Comparison of ENCODE assay signal across 15 cellular contexts in genomic region chrX:118872102-118872566, GRCh38. TPM values are rescaled to one million over a fixed set of nuclear protein-coding genes. Genes with fewer than 3 reads are reported as not detected.
DNase-seq lines count a peak whose midpoint lies in the region; ATAC-seq and TF ChIP-seq lines count a peak whose summit lies in the region.
"Had no signal": no experiment of that assay in that cellular context is flagged by ENCODE, and none has a peak within 500 bp of the region (broad histone marks: within the 10 kb centered on the region; RNA-seq: fewer than 3 reads in every experiment).

No MANE protein-coding gene starts in this region.

- no peak overlapping the region for H3K4me3 Mint-ChIP-seq in H9
- H3K4me3 Mint-ChIP-seq: activated CD4-positive, alpha-beta T cell treated with anti-CD3 and anti-CD28 coated beads, Interleukin-2, amount 10 ng/mL, durations not matched to agents 7 days and 5 days; stimulated activated naive B cell treated with anti-CD40 and anti-IgM and Interleukin-4, amounts not matched to agents 10 μg/mL and 1 μg/mL and 100 μg/mL, for 72 hours had no signal

- no peak overlapping the region for H2BK5ac ChIP-seq in H9 (ENCODE audit: insufficient read length, low read length)

- peaks cover 33 to 53% of the 10 kb centered on the region in 2 experiments for H3K9me3 Mint-ChIP-seq in H9
- H3K9me3 Mint-ChIP-seq: activated CD4-positive, alpha-beta T cell treated with anti-CD3 and anti-CD28 coated beads, Interleukin-2, amount 10 ng/mL, durations not matched to agents 7 days and 5 days had no signal

- intact Hi-C loops in PC-9 (cut with micrococcal nuclease; ENCODE audit: unreplicated experiment): no loop called here

- no peak overlapping the region for H3K4ac ChIP-seq in H9 (ENCODE audit: low read depth, low read length)

- H2BK20ac ChIP-seq in H9 (ENCODE audit: low read depth, low read length, poor library complexity, severe bottlenecking): no peak overlapping the region

- no peaks in the 10 kb centered on the region for H3K79me2 ChIP-seq in PC-9 (ENCODE audit: low read depth)
- no peaks in the 10 kb centered on the region for H3K79me2 ChIP-seq in osteoblast (ENCODE audit: insufficient read depth, low read length)
- no peaks in the 10 kb centered on the region for H3K79me2 ChIP-seq in H9 (ENCODE audit: insufficient read depth, low read length)

- H3K4me2 ChIP-seq in PC-9 (0 out of 2 replicates have a peak overlapping the region, but pooled peaks have one; percentile 0), osteoblast (ENCODE audit: insufficient read depth, low read length) (peak overlapping the region; percentile 36), H9 (ENCODE audit: insufficient read depth, insufficient read length, low read length) (no peak overlapping the region)

- H2BK12ac ChIP-seq in H9 (ENCODE audit: insufficient read length, low read depth, low read length): no peak overlapping the region

- H4K5ac ChIP-seq in H9 (ENCODE audit: insufficient read length, low read depth, low read length): no peak overlapping the region

- H3K56ac ChIP-seq in H9 (ENCODE audit: insufficient read length, low read depth, low read length): no peak overlapping the region

- BruUV-seq in PC-9 (replicated peaks; lab: Mats Ljungman, UMichigan): no TSS peak

- no peak overlapping the region for H2BK15ac ChIP-seq in H9 (ENCODE audit: low read depth, low read length)

- DNase-seq in AG20443 (ENCODE audit: low spot score): peak; percentile 20
- DNase-seq in PC-9: peak in 1 of 2 experiments; percentile 57
- DNase-seq in foreskin fibroblast: peak; percentile 0 to 2
- peak; percentile 58 for DNase-seq in osteoblast (ENCODE audit: insufficient read length, low spot score, missing footprints)
- no peak for DNase-seq in H9
- no peak for DNase-seq in DMS153 treated with DMSO at 0.1 percent for 48 hours (lab: John Stamatoyannopoulos, UW; ENCODE audit: unreplicated experiment)
- no peak for DNase-seq in HAP-1 (ENCODE audit: low spot score in 2 of 2)
- DNase-seq: activated CD4-positive, alpha-beta T cell treated with anti-CD3 and anti-CD28 coated beads, Interleukin-2, amount 10 ng/mL, durations not matched to agents 7 days and 5 days; activated naive CD4-positive, alpha-beta T cell treated with anti-CD3 and anti-CD28 coated beads, Interleukin-2, amount 50 U/mL, for 16 hours; BE2C; NCI-H2081 treated with DMSO at 0.1 percent for 48 hours; stimulated activated CD4-positive, alpha-beta T cell treated with anti-CD3 and anti-CD28 coated beads, Interleukin-12 subunit alpha, Interleukin-12 subunit beta, amount 100 ng/mL, for 4 hours; stimulated activated naive B cell treated with anti-CD40 and anti-IgM and Interleukin-4, amounts not matched to agents 10 μg/mL and 1 μg/mL and 100 μg/mL, for 72 hours had no signal

- no peaks in the 10 kb centered on the region for H3K36me3 ChIP-seq in PC-9 (ENCODE audit: low read depth)
- H3K36me3 ChIP-seq in osteoblast (ENCODE audit: insufficient read depth, low read length): no peaks in the 10 kb centered on the region
- no peaks in the 10 kb centered on the region for H3K36me3 ChIP-seq in HAP-1 (replicated peaks)
- H3K36me3 ChIP-seq: BE2C had no signal

- no peak for ATAC-seq in HG03469 (IDR thresholded peaks at IDR 0.05; ENCODE audit: unreplicated experiment)
- ATAC-seq: stimulated activated naive B cell treated with anti-CD40 and anti-IgM and Interleukin-4, amounts not matched to agents 10 μg/mL and 1 μg/mL and 100 μg/mL, for 72 hours had no signal

- H4K20me1 ChIP-seq in PC-9 (ENCODE audit: insufficient read depth) (no peaks in the 10 kb centered on the region), osteoblast (ENCODE audit: insufficient read depth, low read length) (no peaks in the 10 kb centered on the region), H9 (ENCODE audit: control insufficient read depth, insufficient read depth, insufficient read length) (no peaks in the 10 kb centered on the region)

- no peaks in the 10 kb centered on the region for H3K27me3 Mint-ChIP-seq in H9 (ENCODE audit: low read depth)
- H3K27me3 Mint-ChIP-seq: activated CD4-positive, alpha-beta T cell treated with anti-CD3 and anti-CD28 coated beads, Interleukin-2, amount 10 ng/mL, durations not matched to agents 7 days and 5 days had no signal

- H3K9me3 ChIP-seq in PC-9 (ENCODE audit: insufficient read depth, low read depth) (no peaks in the 10 kb centered on the region), osteoblast (ENCODE audit: low read depth, low read length) (no peaks in the 10 kb centered on the region), H9 (ENCODE audit: control insufficient read depth, low read depth, low read length) (peaks cover 37% of the 10 kb centered on the region), HAP-1 (no peaks in the 10 kb centered on the region; the same call in 1 of the 2 replicates)
- H3K9me3 ChIP-seq: BE2C had no signal

- H3F3A ChIP-seq in PC-9 (ENCODE audit: insufficient read depth, low read depth): no peaks in the 10 kb centered on the region

- H2AK5ac ChIP-seq in H9 (ENCODE audit: insufficient read length, low read length): no peak overlapping the region

- CTCF ChIA-PET in PC-9 (lab: Charles Lee): no interaction called here

- no peak overlapping the region for H4K8ac ChIP-seq in H9 (replicated peaks; ENCODE audit: insufficient read length, low read depth, low read length)

- in situ Hi-C loops in HAP-1 (cut with MboI; ENCODE audit: low sequenced_read_pairs): no loop called here

- no peak overlapping the region for H3K23ac ChIP-seq in H9 (ENCODE audit: insufficient read length, low read depth, low read length)

- H3K14ac ChIP-seq in H9 (ENCODE audit: insufficient read depth, low read length): no peak overlapping the region

- no peak overlapping the region for H3K4me3 ChIP-seq in PC-9
- no peak overlapping the region for H3K4me3 ChIP-seq in foreskin fibroblast (ENCODE audit: low read depth in 1 of 2, low read length in 2 of 2)
- H3K4me3 ChIP-seq in osteoblast (ENCODE audit: insufficient read depth, low read length): no peak overlapping the region
- no peak overlapping the region for H3K4me3 ChIP-seq in HAP-1

- H3K27ac ChIP-seq in PC-9: no peak overlapping the region
- no peak overlapping the region for H3K27ac ChIP-seq in osteoblast (ENCODE audit: low read depth, low read length)
- no peak overlapping the region for H3K27ac ChIP-seq in H9 (ENCODE audit: insufficient read length, low read depth, low read length)

- H3K9ac ChIP-seq in H9 (ENCODE audit: extremely low read depth, insufficient read length, low read length): no peak overlapping the region

- H3K27me3 ChIP-seq in PC-9 (ENCODE audit: insufficient read depth, low read depth): no peaks in the 10 kb centered on the region
- no peaks in the 10 kb centered on the region for H3K27me3 ChIP-seq in osteoblast (ENCODE audit: insufficient read depth, low read length)
- H3K27me3 ChIP-seq in H9 (ENCODE audit: insufficient read depth, low read length): no peaks in the 10 kb centered on the region
- no peaks in the 10 kb centered on the region for H3K27me3 ChIP-seq in HAP-1 (ENCODE audit: low read depth)
- H3K27me3 ChIP-seq: BE2C had no signal

- H3K36me3 Mint-ChIP-seq in H9 (ENCODE audit: insufficient read depth in 1 of 3, low read depth in 3 of 3): no peaks in the 10 kb centered on the region; a peak in 2 of 7 replicates
- H3K36me3 Mint-ChIP-seq: stimulated activated naive B cell treated with anti-CD40 and anti-IgM and Interleukin-4, amounts not matched to agents 10 μg/mL and 1 μg/mL and 100 μg/mL, for 72 hours had no signal

- no peak overlapping the region for H3T11ph ChIP-seq in H9 (ENCODE audit: low read length)

- H3K23me2 ChIP-seq in H9 (ENCODE audit: insufficient read length, low read depth, low read length, poor library complexity, severe bottlenecking): no peaks in the 10 kb centered on the region

- H3K9me2 ChIP-seq in PC-9 (ENCODE audit: insufficient read depth): no peaks in the 10 kb centered on the region

- H2BK120ac ChIP-seq in H9 (ENCODE audit: low read depth, low read length, poor library complexity, severe bottlenecking): no peak overlapping the region

- no peak overlapping the region; the same call in 1 of the 2 replicates for H2AFZ ChIP-seq in PC-9
- peak overlapping the region; percentile 56 for H2AFZ ChIP-seq in osteoblast (ENCODE audit: low read length)
- no peak overlapping the region for H2AFZ ChIP-seq in H9 (ENCODE audit: low read length)

- H3K4me1 ChIP-seq in PC-9 (replicated peaks; ENCODE audit: insufficient read depth) (peaks cover 11% of the 10 kb centered on the region; the same call in 1 of the 2 replicates), osteoblast (ENCODE audit: insufficient read depth, low read length) (peaks cover 12% of the 10 kb centered on the region), H9 (ENCODE audit: insufficient read depth, low read length) (no peaks in the 10 kb centered on the region), HAP-1 (no peaks in the 10 kb centered on the region)
- H3K4me1 ChIP-seq: BE2C had no signal

- no peaks in the 10 kb centered on the region for H3K4me1 Mint-ChIP-seq in H9
- H3K4me1 Mint-ChIP-seq: activated CD4-positive, alpha-beta T cell treated with anti-CD3 and anti-CD28 coated beads, Interleukin-2, amount 10 ng/mL, durations not matched to agents 7 days and 5 days; stimulated activated naive B cell treated with anti-CD40 and anti-IgM and Interleukin-4, amounts not matched to agents 10 μg/mL and 1 μg/mL and 100 μg/mL, for 72 hours had no signal

- no peaks in the 10 kb centered on the region for H3K79me1 ChIP-seq in H9 (ENCODE audit: insufficient read depth, low read depth, low read length, poor library complexity, severe bottlenecking)

- TF ChIP-seq CTCF in PC-9 (conservative IDR thresholded peaks at IDR 0.05) (no peak), foreskin fibroblast (IDR thresholded peaks at IDR 0.05; ENCODE audit: low read depth, low read length) (no peak), osteoblast (IDR thresholded peaks at IDR 0.05; ENCODE audit: extremely low read depth, low read depth, low read length) (no peak), H9 (conservative IDR thresholded peaks at IDR 0.05) (no peak)

- H3K27ac Mint-ChIP-seq in H9: no peak overlapping the region
- H3K27ac Mint-ChIP-seq: activated CD4-positive, alpha-beta T cell treated with anti-CD3 and anti-CD28 coated beads, Interleukin-2, amount 10 ng/mL, durations not matched to agents 7 days and 5 days; stimulated activated naive B cell treated with anti-CD40 and anti-IgM and Interleukin-4, amounts not matched to agents 10 μg/mL and 1 μg/mL and 100 μg/mL, for 72 hours had no signal

- POLR2A ChIA-PET in PC-9 (lab: Charles Lee; ENCODE audit: unreplicated experiment): interaction anchor here (0.6 kb wide), 1 partner anchor 210 kb away, joined by 3 read pairs; no protein-coding TSS in a partner anchor

- no peak overlapping the region for H3K18ac ChIP-seq in H9 (ENCODE audit: insufficient read length, low read depth, low read length)

- H4K91ac ChIP-seq in H9 (ENCODE audit: insufficient read length, low read depth, low read length): no peak overlapping the region

- WGBS in H9 (ENCODE audit: extremely low coverage, insufficient read length, low lambda C conversion rate): no CpG with 5 or more reads among the region's 4 CpGs

RNA-seq across cellular contexts. Expression of gene ZCCHC12, which starts 48.5 kb away (rescaled TPM):
- total RNA-seq in PC-9 (2021) (not detected in 2 replicates), osteoblast (not detected in 2 replicates), H9 (2021) (2.1 and 2.6 TPM in 2 replicates)
- total RNA-seq: activated CD4-positive, alpha-beta T cell treated with anti-CD3 and anti-CD28 coated beads, Interleukin-2, amount 10 ng/mL, durations not matched to agents 7 days and 5 days; HT1080 had no signal

Comparison
In these comparisons a context has a peak if more than half of its experiments do, and no peak if none do; other contexts are left out.
1. DNase-seq: peak in AG20443 (single experiment), foreskin fibroblast (2 of 2) and osteoblast (single experiment); none in H9 (single experiment), DMS153 treated with DMSO at 0.1 percent for 48 hours (single experiment) and HAP-1 (0 of 2).